17 cellular contexts compared by ENCODE assay signal in the genomic region with DNA sequence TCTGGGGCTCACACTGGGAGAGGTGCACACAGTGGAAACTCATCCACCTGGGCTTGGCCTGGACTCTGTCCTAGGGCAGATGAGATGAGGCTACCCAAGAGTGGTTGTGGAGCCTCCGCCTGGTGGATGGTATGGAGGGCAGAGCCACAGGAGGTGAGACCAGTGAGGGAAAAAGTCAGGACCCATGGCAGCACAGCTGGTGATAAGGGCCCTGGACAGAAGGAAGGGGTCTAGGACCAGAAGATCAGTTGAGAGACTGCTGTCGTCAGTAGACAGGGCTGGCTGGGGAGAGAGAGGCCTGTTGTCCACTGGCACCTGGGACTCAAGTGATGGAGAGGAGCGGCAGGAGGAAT. TPM values are rescaled to one million over a fixed set of nuclear protein-coding genes. Genes with fewer than 3 reads are reported as not detected.
DNase-seq lines count a peak whose midpoint lies in the region; ATAC-seq, FAIRE-seq and TF ChIP-seq lines count a peak whose summit lies in the region.
"Had no signal": no experiment of that assay in that cellular context is flagged by ENCODE, and none has a peak within 500 bp of the region (broad histone marks: within the 10 kb centered on the region; RNA-seq: fewer than 3 reads in every experiment).

No MANE protein-coding gene starts in this region.

- DNase-seq in natural killer cell (no peak), glutamatergic neuron (no peak), GM12892 (ENCODE audit: insufficient read length) (no peak)
- DNase-seq in natural killer cell treated with Interleukin-12 subunit alpha and Interleukin-12 subunit beta and Interleukin-15 and Interleukin-18, amount 100 ng/mL, for 72 hours (ENCODE audit: low spot score) = no peak
- no peak for DNase-seq in activated CD4-positive, alpha-beta memory T cell treated with anti-CD3 and anti-CD28 coated beads, Interleukin-2, amount 10 ng/mL, durations not matched to agents 7 days and 5 days
- DNase-seq: activated CD4-positive, alpha-beta T cell treated with anti-CD3 and anti-CD28 coated beads for 4 hours; BE2C; DMS79 treated with DMSO at 0.1 percent for 48 hours; NCI-H1930; NCI-H524 treated with DMSO at 0.1 percent for 48 hours; nephron progenitor cell; PC-9; stimulated activated CD4-positive, alpha-beta T cell treated with anti-CD3 and anti-CD28 coated beads, Interleukin-2, amount 100 ng/mL, for 24 hours had no signal

- no peak for FAIRE-seq in GM12892 (lab: Jason Lieb, UNC)
- FAIRE-seq: urothelium cell line had no signal

- peaks cover 33% of the 10 kb centered on the region for H3K36me3 Mint-ChIP-seq in natural killer cell
- H3K36me3 Mint-ChIP-seq in natural killer cell treated with Interleukin-12 subunit alpha and Interleukin-12 subunit beta and Interleukin-15 and Interleukin-18, amount 100 ng/mL, for 72 hours = peaks cover 19% of the 10 kb centered on the region
- H3K36me3 Mint-ChIP-seq in activated CD4-positive, alpha-beta memory T cell treated with anti-CD3 and anti-CD28 coated beads, Interleukin-2, amount 10 ng/mL, durations not matched to agents 7 days and 5 days (ENCODE audit: low read depth) = peaks cover 95% of the 10 kb centered on the region
- H3K36me3 Mint-ChIP-seq in glutamatergic neuron (ENCODE audit: unreplicated experiment) = peaks cover 4% of the 10 kb centered on the region

- TF ChIP-seq POLR2A in GM12892 (IDR thresholded peaks at IDR 0.05; ENCODE audit: low read depth, low read length) (no peak), GM18505 (IDR thresholded peaks at IDR 0.05; ENCODE audit: borderline replicate concordance, extremely low read depth, insufficient read depth, insufficient read length) (no peak)

- H3K4me1 Mint-ChIP-seq in natural killer cell = peaks cover 32 to 33% of the 10 kb centered on the region in 2 donors
- peaks cover 32 to 35% of the 10 kb centered on the region in 2 donors for H3K4me1 Mint-ChIP-seq in natural killer cell treated with Interleukin-12 subunit alpha and Interleukin-12 subunit beta and Interleukin-15 and Interleukin-18, amount 100 ng/mL, for 72 hours (ENCODE audit: low read depth in 2 of 2)
- peaks cover 35% of the 10 kb centered on the region for H3K4me1 Mint-ChIP-seq in activated CD4-positive, alpha-beta memory T cell treated with anti-CD3 and anti-CD28 coated beads, Interleukin-2, amount 10 ng/mL, durations not matched to agents 7 days and 5 days
- peaks cover 4% of the 10 kb centered on the region for H3K4me1 Mint-ChIP-seq in glutamatergic neuron (ENCODE audit: low read depth, unreplicated experiment)
- H3K4me1 Mint-ChIP-seq: nephron progenitor cell had no signal

- TF ChIP-seq CTCF in natural killer cell (IDR thresholded peaks at IDR 0.05) (no peak), glutamatergic neuron (IDR thresholded peaks at IDR 0.05; ENCODE audit: partially characterized antibody, unreplicated experiment) (no peak)

- H3K9me3 Mint-ChIP-seq in natural killer cell (no peaks in the 10 kb centered on the region), glutamatergic neuron (ENCODE audit: unreplicated experiment) (peaks cover 24% of the 10 kb centered on the region)
- H3K9me3 Mint-ChIP-seq in natural killer cell treated with Interleukin-12 subunit alpha and Interleukin-12 subunit beta and Interleukin-15 and Interleukin-18, amount 100 ng/mL, for 72 hours = no peaks in the 10 kb centered on the region
- no peaks in the 10 kb centered on the region for H3K9me3 Mint-ChIP-seq in activated CD4-positive, alpha-beta memory T cell treated with anti-CD3 and anti-CD28 coated beads, Interleukin-2, amount 10 ng/mL, durations not matched to agents 7 days and 5 days
- H3K9me3 Mint-ChIP-seq: nephron progenitor cell had no signal

- POLR2A ChIA-PET in activated CD4-positive, alpha-beta memory T cell treated with anti-CD3 and anti-CD28 coated beads, Interleukin-2, amount 10 ng/mL, durations not matched to agents 7 days and 5 days (lab: Charles Lee) = interaction anchor here (2.5 to 4.8 kb wide), 3 partner anchors 9 to 29 kb away, joined by 11 to 39 read pairs (median 11); a partner anchor contains a TSS

- H3K27me3 Mint-ChIP-seq in natural killer cell (ENCODE audit: low read depth in 2 of 2) (peaks cover 0 to 5% of the 10 kb centered on the region in 2 donors), glutamatergic neuron (ENCODE audit: unreplicated experiment) (peaks cover 24% of the 10 kb centered on the region)
- peaks cover 0 to 2% of the 10 kb centered on the region in 2 donors for H3K27me3 Mint-ChIP-seq in natural killer cell treated with Interleukin-12 subunit alpha and Interleukin-12 subunit beta and Interleukin-15 and Interleukin-18, amount 100 ng/mL, for 72 hours
- H3K27me3 Mint-ChIP-seq in activated CD4-positive, alpha-beta memory T cell treated with anti-CD3 and anti-CD28 coated beads, Interleukin-2, amount 10 ng/mL, durations not matched to agents 7 days and 5 days = no peaks in the 10 kb centered on the region

- CTCF ChIA-PET in activated CD4-positive, alpha-beta memory T cell treated with anti-CD3 and anti-CD28 coated beads, Interleukin-2, amount 10 ng/mL, durations not matched to agents 7 days and 5 days (lab: Charles Lee) = interaction anchor here (0.9 kb wide), 1 partner anchor 59 kb away, joined by 3 read pairs; no protein-coding TSS in a partner anchor

- H3K27ac Mint-ChIP-seq in natural killer cell (peak overlapping the region in 1 of 2 donors; percentile 44), glutamatergic neuron (ENCODE audit: unreplicated experiment) (peak overlapping the region; percentile 78)
- H3K27ac Mint-ChIP-seq in natural killer cell treated with Interleukin-12 subunit alpha and Interleukin-12 subunit beta and Interleukin-15 and Interleukin-18, amount 100 ng/mL, for 72 hours = peak overlapping the region in 1 of 2 donors; percentile 72
- peak overlapping the region; percentile 38 for H3K27ac Mint-ChIP-seq in activated CD4-positive, alpha-beta memory T cell treated with anti-CD3 and anti-CD28 coated beads, Interleukin-2, amount 10 ng/mL, durations not matched to agents 7 days and 5 days
- H3K27ac Mint-ChIP-seq: nephron progenitor cell had no signal

- ATAC-seq in natural killer cell (no peak), GM18505 (IDR thresholded peaks at IDR 0.05; ENCODE audit: unreplicated experiment) (no peak), HG02623 (IDR thresholded peaks at IDR 0.05; ENCODE audit: unreplicated experiment) (no peak)
- no peak for ATAC-seq in natural killer cell treated with Interleukin-12 subunit alpha and Interleukin-12 subunit beta and Interleukin-15 and Interleukin-18, amount 100 ng/mL, for 72 hours
- ATAC-seq: right lobe of liver had no signal

- intact Hi-C loops in natural killer cell (cut with micrococcal nuclease) = no loop called here

- H3K4me3 Mint-ChIP-seq in natural killer cell (peak overlapping the region; percentile 50), glutamatergic neuron (ENCODE audit: unreplicated experiment) (no peak overlapping the region)
- H3K4me3 Mint-ChIP-seq in natural killer cell treated with Interleukin-12 subunit alpha and Interleukin-12 subunit beta and Interleukin-15 and Interleukin-18, amount 100 ng/mL, for 72 hours = no peak overlapping the region
- H3K4me3 Mint-ChIP-seq in activated CD4-positive, alpha-beta memory T cell treated with anti-CD3 and anti-CD28 coated beads, Interleukin-2, amount 10 ng/mL, durations not matched to agents 7 days and 5 days = no peak overlapping the region
- H3K4me3 Mint-ChIP-seq: nephron progenitor cell had no signal

RNA-seq across cellular contexts. Expression of a gene that starts 29.8 kb away (rescaled TPM):
- total RNA-seq in natural killer cell (100 to 1,000 TPM; 199 to 242 (median 236) TPM), glutamatergic neuron (ENCODE audit: unreplicated experiment) (458 TPM)
- 100 to 1,000 TPM in 1 of 2 donors, 10 to 100 TPM in 1; 54.6 to 114 TPM for total RNA-seq in natural killer cell treated with Interleukin-12 subunit alpha and Interleukin-12 subunit beta and Interleukin-15 and Interleukin-18, amount 100 ng/mL, for 72 hours
- 100 to 1,000 TPM; 267 to 286 TPM for total RNA-seq in activated CD4-positive, alpha-beta memory T cell treated with anti-CD3 and anti-CD28 coated beads, Interleukin-2, amount 10 ng/mL, durations not matched to agents 7 days and 5 days
- polyA plus RNA-seq in GM12892 (2012; ENCODE audit: missing spikeins) = 73.2 TPM
